8 cellular contexts compared by ENCODE assay signal in genomic region chr6:43669050-43669921, GRCh38. TPM values are rescaled to one million over a fixed set of nuclear protein-coding genes. Genes with fewer than 3 reads are reported as not detected.
DNase-seq lines count a peak whose midpoint lies in the region; ATAC-seq and TF ChIP-seq lines count a peak whose summit lies in the region.

No MANE protein-coding gene starts in this region.

- H3K9me3 Mint-ChIP-seq in activated naive CD4-positive, alpha-beta T cell treated with anti-CD3 and anti-CD28 coated beads, Interleukin-2, amount 50 U/mL, for 72 hours, result no peaks in the 10 kb centered on the region

- ATAC-seq in activated naive CD4-positive, alpha-beta T cell treated with anti-CD3 and anti-CD28 coated beads, Interleukin-2, amount 50 U/mL, for 72 hours, result peak; percentile 5 to 19
- ATAC-seq in aorta (ENCODE audit: low FRiP score) (peak; percentile 68), GM21360 (IDR thresholded peaks at IDR 0.05; ENCODE audit: unreplicated experiment) (no peak)

- H3K4me3 ChIP-seq in dorsolateral prefrontal cortex (no peak overlapping the region), mucosa of stomach (ENCODE audit: low read length) (no peak overlapping the region), aorta (ENCODE audit: low read length in 2 of 2) (no peak overlapping the region)

- H3K9ac ChIP-seq in mucosa of stomach (ENCODE audit: low read length), result peak overlapping the region; percentile 40

- no peak for TF ChIP-seq CTCF in dorsolateral prefrontal cortex (IDR thresholded peaks at IDR 0.05 in 54 of 56, conservative IDR thresholded peaks at IDR 0.05 in 2 of 56; ENCODE audit: low read depth in 1 of 56, partially characterized antibody in 56 of 56)

- no peaks in the 10 kb centered on the region for H3K36me3 Mint-ChIP-seq in activated naive CD4-positive, alpha-beta T cell treated with anti-CD3 and anti-CD28 coated beads, Interleukin-2, amount 50 U/mL, for 72 hours

- peaks cover 17% of the 10 kb centered on the region for H3K36me3 ChIP-seq in mucosa of stomach (ENCODE audit: control insufficient read depth, insufficient read depth, low read length)
- peaks cover 0 to 2% of the 10 kb centered on the region in 2 donors for H3K36me3 ChIP-seq in aorta (ENCODE audit: control insufficient read depth in 1 of 2, insufficient read depth in 2 of 2, low read length in 1 of 2)

- no peak for DNase-seq in activated naive CD4-positive, alpha-beta T cell treated with anti-CD3 and anti-CD28 coated beads, Interleukin-2, amount 50 U/mL, for 72 hours (ENCODE audit: low spot score in 2 of 2)
- DNase-seq in activated naive CD4-positive, alpha-beta T cell treated with Interleukin-2 at 50 U/mL for 16 hours, result no peak
- DNase-seq in dorsolateral prefrontal cortex (peak in 9 of 10 donors; percentile 35 to 76 (median 62)), aorta (peak; percentile 85 to 88), LoVo (ENCODE audit: low spot score) (no peak)
- no peak for DNase-seq in activated CD8-positive, alpha-beta memory T cell treated with anti-CD3 and anti-CD28 coated beads, Interleukin-2, amount 50 U/mL, for 48 hours

- 6 to 8% methylated on average over 15 of the region's 15 CpGs for WGBS in aorta, 2 donors

- no peaks in the 10 kb centered on the region for H3K27me3 ChIP-seq in dorsolateral prefrontal cortex
- H3K27me3 ChIP-seq in mucosa of stomach (ENCODE audit: control insufficient read depth, insufficient read depth, low read length), result no peaks in the 10 kb centered on the region
- H3K27me3 ChIP-seq in aorta (ENCODE audit: control insufficient read depth in 1 of 2, insufficient read depth in 2 of 2, low read length in 1 of 2), result no peaks in the 10 kb centered on the region

- H3K27ac ChIP-seq in dorsolateral prefrontal cortex (peak overlapping the region in 57 of 59 donors; percentile 2 to 94 (median 80)), aorta (ENCODE audit: low read depth in 1 of 2, low read length in 2 of 2) (peak overlapping the region in 1 of 2 donors; percentile 55)

- intact Hi-C loops in dorsolateral prefrontal cortex (cut with DNase I) (loop anchor here (2.0 to 5.0 kb wide), 2 partner anchors 102 to 103 kb away; partner anchors contain the start of gene VEGFA (in 2 of the 2)), aorta (cut with DNase I) (loop anchor here (2.0 to 5.0 kb wide), 3 partner anchors 53 to 100 kb away; no protein-coding TSS in a partner anchor)

- H3K9me3 ChIP-seq in mucosa of stomach (ENCODE audit: control insufficient read depth, low read length) (no peaks in the 10 kb centered on the region), aorta (ENCODE audit: control insufficient read depth, low read length) (no peaks in the 10 kb centered on the region)

- peak overlapping the region; percentile 80 to 87 for H3K27ac Mint-ChIP-seq in activated naive CD4-positive, alpha-beta T cell treated with anti-CD3 and anti-CD28 coated beads, Interleukin-2, amount 50 U/mL, for 72 hours

- peaks cover 55% of the 10 kb centered on the region for H3K4me1 ChIP-seq in mucosa of stomach (ENCODE audit: control insufficient read depth, insufficient read depth, low read length)
- no peaks in the 10 kb centered on the region for H3K4me1 ChIP-seq in aorta (ENCODE audit: control insufficient read depth in 1 of 2, insufficient read depth in 2 of 2, low read length in 2 of 2)

RNA-seq across cellular contexts. Expression of gene MRPS18A, which starts 18.3 kb away (rescaled TPM):
- total RNA-seq in activated naive CD4-positive, alpha-beta T cell treated with anti-CD3 and anti-CD28 coated beads, Interleukin-2, amount 50 U/mL, for 72 hours, result 10 to 100 TPM; 37.8 to 51.5 TPM
- total RNA-seq in dorsolateral prefrontal cortex (10 to 100 TPM; 19.1 to 45.5 (median 32.6) TPM), aorta (10 to 100 TPM; 26.1 to 26.5 TPM)
- polyA plus RNA-seq in aorta, result 10 to 100 TPM; 41.8 to 50.2 TPM

RNA-seq across cellular contexts. Expression of gene RSPH9, which starts 24.4 kb away (rescaled TPM):
- total RNA-seq in activated naive CD4-positive, alpha-beta T cell treated with anti-CD3 and anti-CD28 coated beads, Interleukin-2, amount 50 U/mL, for 72 hours, result under 1 TPM; 0.09 to 0.21 TPM
- total RNA-seq in dorsolateral prefrontal cortex (1 to 10 TPM in 7 of 120 experiments, under 1 TPM in 101, not detected in 12; 0.18 to 1.5 (median 0.52) TPM), aorta (under 1 TPM; 0.23 to 0.75 TPM)
- under 1 TPM; 0.13 to 0.54 TPM for polyA plus RNA-seq in aorta

RNA-seq across cellular contexts. Expression of gene MAD2L1BP, which starts 33.6 kb away (rescaled TPM):
- 10 to 100 TPM; 38.4 to 38.7 TPM for total RNA-seq in activated naive CD4-positive, alpha-beta T cell treated with anti-CD3 and anti-CD28 coated beads, Interleukin-2, amount 50 U/mL, for 72 hours
- 10 to 100 TPM; 10.4 to 32.4 (median 21.9) TPM for total RNA-seq in dorsolateral prefrontal cortex
- 10 to 100 TPM; 13.6 TPM for total RNA-seq in aorta
- 10 to 100 TPM; 19.2 to 24.3 TPM for polyA plus RNA-seq in aorta

RNA-seq across cellular contexts. Expression of gene GTPBP2, which starts 40.2 kb away (rescaled TPM):
- total RNA-seq in activated naive CD4-positive, alpha-beta T cell treated with anti-CD3 and anti-CD28 coated beads, Interleukin-2, amount 50 U/mL, for 72 hours, result 10 to 100 TPM; 84.1 to 85.8 TPM
- 10 to 100 TPM; 26.4 to 55.6 (median 40.4) TPM for total RNA-seq in dorsolateral prefrontal cortex
- total RNA-seq in aorta, result 10 to 100 TPM; 60.3 to 62.6 TPM
- 10 to 100 TPM; 22.9 to 62.8 TPM for polyA plus RNA-seq in aorta

Comparison
In these comparisons a context has a peak if more than half of its experiments do, and no peak if none do; other contexts are left out.
1. DNase-seq: peak in dorsolateral prefrontal cortex (9 of 10) and aorta (2 of 2); none in activated naive CD4-positive, alpha-beta T cell treated with anti-CD3 and anti-CD28 coated beads, Interleukin-2, amount 50 U/mL, for 72 hours (0 of 2), activated naive CD4-positive, alpha-beta T cell treated with Interleukin-2 at 50 U/mL for 16 hours (single experiment), activated CD8-positive, alpha-beta memory T cell treated with anti-CD3 and anti-CD28 coated beads, Interleukin-2, amount 50 U/mL, for 48 hours (single experiment) and LoVo (single experiment).